1 cellular context compared by ENCODE assay signal in the genomic region with DNA sequence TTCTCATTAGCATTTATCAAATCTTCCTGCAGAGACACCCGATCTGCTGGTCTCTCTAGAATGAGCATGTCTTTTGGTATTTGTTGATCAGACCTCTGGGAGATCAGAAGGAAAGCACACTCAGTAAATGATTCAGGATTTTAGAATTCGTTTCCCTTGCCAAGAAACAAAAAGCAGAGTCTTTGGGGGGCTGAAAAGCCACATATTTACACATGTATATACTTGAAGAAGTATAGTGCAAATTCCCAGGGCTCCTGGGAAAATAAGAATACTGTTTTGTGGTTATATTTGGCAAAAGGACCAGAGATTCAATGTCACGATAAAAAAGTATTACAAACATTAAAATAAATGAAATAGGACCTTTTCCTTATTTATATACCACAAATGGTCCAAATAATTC.
TF ChIP-seq lines count a peak whose summit lies in the region.

No MANE protein-coding gene starts in this region.

TF ChIP-seq in GM23338, 12 proteins besides CTCF, POLR2A, EP300 and RAD21 (continued from another document):
- no peak for TF ChIP-seq ZNF462 (CRISPR knock-in tag; IDR thresholded peaks at IDR 0.05)
